Comparison of ENCODE assay signal across 1 cellular context in genomic region chr13:49082653-49083536, GRCh38.
A peak's percentile ranks its signal among the peaks of the same experiment; 100 is the strongest.
TF ChIP-seq lines count a peak whose summit lies in the region.

No MANE protein-coding gene starts in this region.

TF ChIP-seq in GM12878, 131 proteins besides CTCF, POLR2A, EP300 and RAD21 (continued from another document and continues in another):
- no peak for TF ChIP-seq ATF3 (IDR thresholded peaks at IDR 0.05; ENCODE audit: borderline replicate concordance, extremely low read depth, low read depth, low read length)
- no peak for TF ChIP-seq YBX1 (IDR thresholded peaks at IDR 0.05)
- no peak for TF ChIP-seq MYC (IDR thresholded peaks at IDR 0.05; ENCODE audit: insufficient read depth, insufficient read length, insufficient replicate concordance, low read length, severe bottlenecking)
- peak; percentile 30; the same call in 1 of the 2 replicates for TF ChIP-seq CBX5 (IDR thresholded peaks at IDR 0.05; ENCODE audit: low read depth)
- peak; percentile 61; the same call in 1 of the 2 replicates for TF ChIP-seq MTA2 (IDR thresholded peaks at IDR 0.05; ENCODE audit: low read depth)
- no peak for TF ChIP-seq CEBPZ (IDR thresholded peaks at IDR 0.05; ENCODE audit: low read depth, low read length)
- TF ChIP-seq MXI1 (IDR thresholded peaks at IDR 0.05; ENCODE audit: low read depth, low read length): no peak
- no peak for TF ChIP-seq E4F1 (IDR thresholded peaks at IDR 0.05; ENCODE audit: borderline replicate concordance, partially characterized antibody)
- no peak for TF ChIP-seq CUX1 (IDR thresholded peaks at IDR 0.05; ENCODE audit: insufficient replicate concordance, low read depth, low read length)
- TF ChIP-seq ZNF24 (IDR thresholded peaks at IDR 0.05): 0 out of 2 replicates have a peak, but pooled peaks have one; percentile 54
- TF ChIP-seq ZBTB33 (IDR thresholded peaks at IDR 0.05): no peak
- TF ChIP-seq ATF2 (IDR thresholded peaks at IDR 0.05; ENCODE audit: low read length): peak; percentile 82
- no peak for TF ChIP-seq ZNF622 (IDR thresholded peaks at IDR 0.05)
- no peak for TF ChIP-seq STAT3 (IDR thresholded peaks at IDR 0.05; ENCODE audit: low read depth, low read length)
- TF ChIP-seq IKZF1 (conservative IDR thresholded peaks at IDR 0.05): peak; percentile 47; the same call in 1 of the 2 replicates
- no peak for TF ChIP-seq NFYA (IDR thresholded peaks at IDR 0.05; ENCODE audit: borderline replicate concordance, low read depth, low read length)
- no peak for TF ChIP-seq MAX (IDR thresholded peaks at IDR 0.05; ENCODE audit: low read depth, low read length)
- TF ChIP-seq YY1 (IDR thresholded peaks at IDR 0.05; ENCODE audit: low read depth, low read length): no peak
- no peak for TF ChIP-seq BHLHE40 (IDR thresholded peaks at IDR 0.05; ENCODE audit: borderline replicate concordance in 1 of 2, low read depth in 2 of 2, low read length in 1 of 2)
- no peak for TF ChIP-seq RFX5 (IDR thresholded peaks at IDR 0.05; ENCODE audit: low read depth, low read length)
- TF ChIP-seq ELK1 (IDR thresholded peaks at IDR 0.05; ENCODE audit: low read depth, low read length): no peak
- TF ChIP-seq NR2C2 (IDR thresholded peaks at IDR 0.05; ENCODE audit: borderline replicate concordance, control insufficient read depth, insufficient read length, low read depth): no peak
- no peak for TF ChIP-seq EGR1 (IDR thresholded peaks at IDR 0.05; ENCODE audit: borderline replicate concordance in 1 of 2, low read depth in 2 of 2, low read length in 2 of 2)
- TF ChIP-seq CREM (IDR thresholded peaks at IDR 0.05; ENCODE audit: low read depth): 0 out of 2 replicates have a peak, but pooled peaks have one; percentile 67
- peak; percentile 84 for TF ChIP-seq TBL1XR1 (IDR thresholded peaks at IDR 0.05; ENCODE audit: low read depth, low read length)
- no peak for TF ChIP-seq ZBTB40 (IDR thresholded peaks at IDR 0.05; ENCODE audit: borderline replicate concordance)
- TF ChIP-seq SIN3A (IDR thresholded peaks at IDR 0.05; ENCODE audit: low read depth, low read length): no peak
- TF ChIP-seq RELA (IDR thresholded peaks at IDR 0.05; ENCODE audit: borderline replicate concordance, partially characterized antibody): no peak
- no peak for TF ChIP-seq NBN (IDR thresholded peaks at IDR 0.05)
- TF ChIP-seq JUNB (IDR thresholded peaks at IDR 0.05): peak; percentile 92
- TF ChIP-seq BRCA1 (IDR thresholded peaks at IDR 0.05; ENCODE audit: low read depth, low read length): no peak
- TF ChIP-seq TCF7 (IDR thresholded peaks at IDR 0.05; ENCODE audit: borderline replicate concordance): no peak
- no peak for TF ChIP-seq POLR2AphosphoS5 (IDR thresholded peaks at IDR 0.05; ENCODE audit: low read length)
- no peak for TF ChIP-seq NRF1 (conservative IDR thresholded peaks at IDR 0.05; ENCODE audit: low read depth, low read length)
- TF ChIP-seq ETV6 (conservative IDR thresholded peaks at IDR 0.05 in 1 of 2, IDR thresholded peaks at IDR 0.05 in 1 of 2; ENCODE audit: borderline replicate concordance in 1 of 2, low read depth in 1 of 2): peak in 1 of 2 experiments; percentile 30; a peak in 1 of 4 replicates
